Comparison of ENCODE assay signal across 8 cellular contexts in genomic region chr5:59039296-59040006, GRCh38.
DNase-seq lines count a peak whose midpoint lies in the region; ATAC-seq lines count a peak whose summit lies in the region.

No MANE protein-coding gene starts in this region.

- no peaks in the 10 kb centered on the region for H3K27me3 Mint-ChIP-seq in activated CD8-positive, alpha-beta T cell treated with anti-CD3 and anti-CD28 coated beads, Interleukin-2, amount 10 ng/mL, durations not matched to agents 7 days and 5 days (ENCODE audit: low read depth)
- H3K27me3 Mint-ChIP-seq in memory B cell: peaks cover 5% of the 10 kb centered on the region

- peak overlapping the region; percentile 87 for H3K27ac ChIP-seq in effector memory CD4-positive, alpha-beta T cell (ENCODE audit: insufficient read depth, low read length, poor library complexity, severe bottlenecking)

- H3K9me3 ChIP-seq in effector memory CD4-positive, alpha-beta T cell (ENCODE audit: control insufficient read depth, low read length): no peaks in the 10 kb centered on the region

- H3K9me3 Mint-ChIP-seq in activated CD8-positive, alpha-beta T cell treated with anti-CD3 and anti-CD28 coated beads, Interleukin-2, amount 10 ng/mL, durations not matched to agents 7 days and 5 days (ENCODE audit: insufficient read depth): no peaks in the 10 kb centered on the region
- H3K9me3 Mint-ChIP-seq in memory B cell: no peaks in the 10 kb centered on the region

- no peaks in the 10 kb centered on the region for H3K36me3 ChIP-seq in effector memory CD4-positive, alpha-beta T cell (ENCODE audit: control insufficient read depth, insufficient read depth, low read length)

- H3K4me1 ChIP-seq in effector memory CD4-positive, alpha-beta T cell (ENCODE audit: control insufficient read depth, insufficient read depth, low read length, poor library complexity, severe bottlenecking): peaks cover 15% of the 10 kb centered on the region

- peak overlapping the region; percentile 97 for H3K4me3 ChIP-seq in effector memory CD4-positive, alpha-beta T cell (ENCODE audit: insufficient read depth, low read depth, low read length, poor library complexity, severe bottlenecking)

- peak; percentile 77 for ATAC-seq in GM18502 (IDR thresholded peaks at IDR 0.05; ENCODE audit: poor library complexity, unreplicated experiment)
- ATAC-seq in HG02610 (IDR thresholded peaks at IDR 0.05; ENCODE audit: unreplicated experiment): peak; percentile 73
- ATAC-seq in activated CD8-positive, alpha-beta T cell treated with anti-CD3 and anti-CD28 coated beads, Interleukin-2, amount 10 ng/mL, durations not matched to agents 7 days and 5 days: peak; percentile 78
- ATAC-seq in memory B cell (ENCODE audit: low read depth): peak; percentile 79

- in situ Hi-C loops in ACHN (cut with HindIII; ENCODE audit: low pct_ligation_motif_present, low pct_unique_long_range_greater_than_20kb, low sequenced_read_pairs): no loop called here

- peak overlapping the region; percentile 99 for H3K27ac Mint-ChIP-seq in activated CD8-positive, alpha-beta T cell treated with anti-CD3 and anti-CD28 coated beads, Interleukin-2, amount 10 ng/mL, durations not matched to agents 7 days and 5 days
- H3K27ac Mint-ChIP-seq in memory B cell: peak overlapping the region; percentile 89

- POLR2A ChIA-PET in activated CD8-positive, alpha-beta T cell treated with anti-CD3 and anti-CD28 coated beads, Interleukin-2, amount 10 ng/mL, durations not matched to agents 7 days and 5 days (lab: Charles Lee): interaction anchor here (0.9 to 4.3 kb wide), 10 partner anchors 12 to 134 kb away, joined by 3 to 64 read pairs (median 5); no protein-coding TSS in a partner anchor

- no peaks in the 10 kb centered on the region for H3K27me3 ChIP-seq in effector memory CD4-positive, alpha-beta T cell (replicated peaks; ENCODE audit: control insufficient read depth, insufficient read depth, low read length, poor library complexity, severe bottlenecking)

- CTCF ChIA-PET in activated CD8-positive, alpha-beta T cell treated with anti-CD3 and anti-CD28 coated beads, Interleukin-2, amount 10 ng/mL, durations not matched to agents 7 days and 5 days (lab: Charles Lee): interaction anchor here (1.0 to 1.8 kb wide), 7 partner anchors 85 to 149 kb away, joined by 3 to 21 read pairs (median 4); no protein-coding TSS in a partner anchor

- peaks cover 50% of the 10 kb centered on the region for H3K4me1 Mint-ChIP-seq in activated CD8-positive, alpha-beta T cell treated with anti-CD3 and anti-CD28 coated beads, Interleukin-2, amount 10 ng/mL, durations not matched to agents 7 days and 5 days (ENCODE audit: low read depth)
- H3K4me1 Mint-ChIP-seq in memory B cell: peaks cover 10% of the 10 kb centered on the region

- peaks cover 46% of the 10 kb centered on the region for H3K36me3 Mint-ChIP-seq in activated CD8-positive, alpha-beta T cell treated with anti-CD3 and anti-CD28 coated beads, Interleukin-2, amount 10 ng/mL, durations not matched to agents 7 days and 5 days (ENCODE audit: low read depth)
- H3K36me3 Mint-ChIP-seq in memory B cell: peaks cover 2% of the 10 kb centered on the region

- DNase-seq in NCI-H2227 (lab: John Stamatoyannopoulos, UW; ENCODE audit: unreplicated experiment) (peak; percentile 71), memory B cell (ENCODE audit: low spot score in 2 of 2) (peak; percentile 33 to 46), ACHN (no peak)
- peak; percentile 95 for DNase-seq in activated CD8-positive, alpha-beta T cell treated with anti-CD3 and anti-CD28 coated beads, Interleukin-2, amount 10 ng/mL, durations not matched to agents 7 days and 5 days
- peak; percentile 75 to 87 (median 84) for DNase-seq in effector memory CD4-positive, alpha-beta T cell
- peak; percentile 71 for DNase-seq in stimulated activated CD8-positive, alpha-beta memory T cell treated with anti-CD3 and anti-CD28 coated beads, Interleukin-12 subunit alpha, Interleukin-12 subunit beta, amount 100 ng/mL, for 24 hours (ENCODE audit: extremely low read depth)

- peak overlapping the region; percentile 83 for H3K4me3 Mint-ChIP-seq in activated CD8-positive, alpha-beta T cell treated with anti-CD3 and anti-CD28 coated beads, Interleukin-2, amount 10 ng/mL, durations not matched to agents 7 days and 5 days
- H3K4me3 Mint-ChIP-seq in memory B cell: peak overlapping the region; percentile 93
